1 cellular context compared by ENCODE assay signal in the genomic region with DNA sequence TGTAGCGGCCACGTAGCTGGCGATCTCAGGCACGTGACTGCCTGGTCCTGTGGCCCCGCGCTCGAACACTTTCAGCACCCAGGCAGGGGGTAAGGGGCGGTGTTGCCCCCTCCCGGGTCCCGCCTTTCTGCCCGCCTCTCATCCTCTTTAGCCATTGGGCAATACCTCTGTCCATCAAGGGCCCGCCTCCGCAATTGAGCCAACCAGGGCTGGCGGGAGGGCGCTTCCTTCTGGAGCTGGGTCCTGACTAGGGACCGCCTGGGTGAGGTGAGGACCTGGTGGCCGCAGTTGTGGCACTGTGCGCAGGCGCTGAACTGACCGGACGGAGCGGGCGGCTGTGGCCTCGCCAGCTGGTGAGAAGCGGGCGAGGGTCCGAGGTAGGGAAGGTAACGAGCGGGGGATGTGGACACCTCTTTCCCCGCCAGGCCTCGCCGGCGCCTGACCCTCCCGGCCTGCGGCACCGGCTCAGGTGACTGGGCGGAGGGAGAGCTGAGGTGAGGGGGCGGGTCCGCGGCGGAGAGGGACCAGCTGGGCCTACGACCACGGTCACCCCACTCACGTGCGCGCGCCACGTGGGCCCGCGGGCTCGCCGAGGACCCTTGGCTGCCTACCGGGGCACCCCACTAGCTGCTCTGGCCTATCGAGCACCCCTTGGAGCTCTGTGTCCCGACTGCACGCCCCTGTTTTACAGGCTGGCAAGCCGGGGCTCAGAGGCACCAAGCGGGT.
TF ChIP-seq lines count a peak whose summit lies in the region.

A gene with protein sequence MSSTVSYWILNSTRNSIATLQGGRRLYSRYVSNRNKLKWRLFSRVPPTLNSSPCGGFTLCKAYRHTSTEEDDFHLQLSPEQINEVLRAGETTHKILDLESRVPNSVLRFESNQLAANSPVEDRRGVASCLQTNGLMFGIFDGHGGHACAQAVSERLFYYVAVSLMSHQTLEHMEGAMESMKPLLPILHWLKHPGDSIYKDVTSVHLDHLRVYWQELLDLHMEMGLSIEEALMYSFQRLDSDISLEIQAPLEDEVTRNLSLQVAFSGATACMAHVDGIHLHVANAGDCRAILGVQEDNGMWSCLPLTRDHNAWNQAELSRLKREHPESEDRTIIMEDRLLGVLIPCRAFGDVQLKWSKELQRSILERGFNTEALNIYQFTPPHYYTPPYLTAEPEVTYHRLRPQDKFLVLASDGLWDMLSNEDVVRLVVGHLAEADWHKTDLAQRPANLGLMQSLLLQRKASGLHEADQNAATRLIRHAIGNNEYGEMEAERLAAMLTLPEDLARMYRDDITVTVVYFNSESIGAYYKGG (plus strand): TSS at position 228 of the 726 bp plus-strand sequence. CDS start 3,770 bp downstream, outside the sequence.

TF ChIP-seq in A549, 52 proteins besides CTCF, POLR2A, EP300 and RAD21 (continued from another document):
- TF ChIP-seq, protein P1, sequence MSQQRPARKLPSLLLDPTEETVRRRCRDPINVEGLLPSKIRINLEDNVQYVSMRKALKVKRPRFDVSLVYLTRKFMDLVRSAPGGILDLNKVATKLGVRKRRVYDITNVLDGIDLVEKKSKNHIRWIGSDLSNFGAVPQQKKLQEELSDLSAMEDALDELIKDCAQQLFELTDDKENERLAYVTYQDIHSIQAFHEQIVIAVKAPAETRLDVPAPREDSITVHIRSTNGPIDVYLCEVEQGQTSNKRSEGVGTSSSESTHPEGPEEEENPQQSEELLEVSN (IDR thresholded peaks at IDR 0.05; ENCODE audit: borderline replicate concordance, low read depth): peak; percentile 83
- TF ChIP-seq CHD4 (IDR thresholded peaks at IDR 0.05; ENCODE audit: borderline replicate concordance) (no peak), HDAC2 (IDR thresholded peaks at IDR 0.05) (no peak), RFX5 (IDR thresholded peaks at IDR 0.05) (0 out of 2 replicates have a peak, but pooled peaks have one; percentile 8), MYC (IDR thresholded peaks at IDR 0.05; ENCODE audit: borderline replicate concordance, low read length) (peak; percentile 74; the same call in 1 of the 2 replicates), EHF (CRISPR knock-in tag; IDR thresholded peaks at IDR 0.05) (no peak), GATA3 (IDR thresholded peaks at IDR 0.05; ENCODE audit: borderline replicate concordance) (no peak), SMC3 (IDR thresholded peaks at IDR 0.05) (no peak), CBX2 (IDR thresholded peaks at IDR 0.05; ENCODE audit: borderline replicate concordance, low read depth) (no peak), TFCP2L1 (CRISPR knock-in tag; IDR thresholded peaks at IDR 0.05) (no peak), CHD2 (IDR thresholded peaks at IDR 0.05; ENCODE audit: low read length, partially characterized antibody) (no peak), JUN (IDR thresholded peaks at IDR 0.05) (peak in 1 of 2 experiments; percentile 24; a peak in 1 of 5 replicates), EHMT2 (IDR thresholded peaks at IDR 0.05; ENCODE audit: low read depth) (no peak), HOXB5 (CRISPR knock-in tag; IDR thresholded peaks at IDR 0.05) (no peak), ZNF302 (CRISPR knock-in tag; IDR thresholded peaks at IDR 0.05) (no peak), CEBPB (IDR thresholded peaks at IDR 0.05) (no peak), JUNB (IDR thresholded peaks at IDR 0.05) (no peak), SREBF2 (IDR thresholded peaks at IDR 0.05) (no peak), HOXB13 (CRISPR knock-in tag; IDR thresholded peaks at IDR 0.05; ENCODE audit: low read depth) (no peak), RNF2 (IDR thresholded peaks at IDR 0.05; ENCODE audit: borderline replicate concordance, low read depth) (no peak), POLR2AphosphoS2 (conservative IDR thresholded peaks at IDR 0.05; ENCODE audit: low read length) (no peak), FOSB (CRISPR knock-in tag; IDR thresholded peaks at IDR 0.05) (no peak), ESRRA (IDR thresholded peaks at IDR 0.05; ENCODE audit: borderline replicate concordance, low read length) (no peak), PHF8 (IDR thresholded peaks at IDR 0.05; ENCODE audit: borderline replicate concordance, low read depth) (peak; percentile 77), MAZ (IDR thresholded peaks at IDR 0.05; ENCODE audit: borderline replicate concordance, low read depth, low read length) (no peak), ZC3H11A (IDR thresholded peaks at IDR 0.05) (no peak), CBX8 (IDR thresholded peaks at IDR 0.05) (no peak), NFE2L2 (conservative IDR thresholded peaks at IDR 0.05; ENCODE audit: low read length) (no peak), FOXS1 (CRISPR knock-in tag; IDR thresholded peaks at IDR 0.05) (no peak), BHLHE40 (IDR thresholded peaks at IDR 0.05; ENCODE audit: low read depth, low read length) (0 out of 2 replicates have a peak, but pooled peaks have one; percentile 19), HEYL (CRISPR knock-in tag; IDR thresholded peaks at IDR 0.05) (no peak), NPAS2 (CRISPR knock-in tag; IDR thresholded peaks at IDR 0.05; ENCODE audit: borderline replicate concordance) (peak; percentile 37; the same call in 1 of the 2 replicates), KDM1A (IDR thresholded peaks at IDR 0.05; ENCODE audit: low read depth) (no peak), ZFP36 (IDR thresholded peaks at IDR 0.05; ENCODE audit: borderline replicate concordance, partially characterized antibody) (no peak), RCOR1 (IDR thresholded peaks at IDR 0.05; ENCODE audit: low read depth, low read length) (no peak), ZSCAN20 (CRISPR knock-in tag; IDR thresholded peaks at IDR 0.05) (no peak), TP53 (CRISPR knock-in tag; IDR thresholded peaks at IDR 0.05) (no peak)
- TF ChIP-seq, protein P2, sequence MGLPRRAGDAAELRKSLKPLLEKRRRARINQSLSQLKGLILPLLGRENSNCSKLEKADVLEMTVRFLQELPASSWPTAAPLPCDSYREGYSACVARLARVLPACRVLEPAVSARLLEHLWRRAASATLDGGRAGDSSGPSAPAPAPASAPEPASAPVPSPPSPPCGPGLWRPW (IDR thresholded peaks at IDR 0.05): no peak
- TF ChIP-seq, protein P3, sequence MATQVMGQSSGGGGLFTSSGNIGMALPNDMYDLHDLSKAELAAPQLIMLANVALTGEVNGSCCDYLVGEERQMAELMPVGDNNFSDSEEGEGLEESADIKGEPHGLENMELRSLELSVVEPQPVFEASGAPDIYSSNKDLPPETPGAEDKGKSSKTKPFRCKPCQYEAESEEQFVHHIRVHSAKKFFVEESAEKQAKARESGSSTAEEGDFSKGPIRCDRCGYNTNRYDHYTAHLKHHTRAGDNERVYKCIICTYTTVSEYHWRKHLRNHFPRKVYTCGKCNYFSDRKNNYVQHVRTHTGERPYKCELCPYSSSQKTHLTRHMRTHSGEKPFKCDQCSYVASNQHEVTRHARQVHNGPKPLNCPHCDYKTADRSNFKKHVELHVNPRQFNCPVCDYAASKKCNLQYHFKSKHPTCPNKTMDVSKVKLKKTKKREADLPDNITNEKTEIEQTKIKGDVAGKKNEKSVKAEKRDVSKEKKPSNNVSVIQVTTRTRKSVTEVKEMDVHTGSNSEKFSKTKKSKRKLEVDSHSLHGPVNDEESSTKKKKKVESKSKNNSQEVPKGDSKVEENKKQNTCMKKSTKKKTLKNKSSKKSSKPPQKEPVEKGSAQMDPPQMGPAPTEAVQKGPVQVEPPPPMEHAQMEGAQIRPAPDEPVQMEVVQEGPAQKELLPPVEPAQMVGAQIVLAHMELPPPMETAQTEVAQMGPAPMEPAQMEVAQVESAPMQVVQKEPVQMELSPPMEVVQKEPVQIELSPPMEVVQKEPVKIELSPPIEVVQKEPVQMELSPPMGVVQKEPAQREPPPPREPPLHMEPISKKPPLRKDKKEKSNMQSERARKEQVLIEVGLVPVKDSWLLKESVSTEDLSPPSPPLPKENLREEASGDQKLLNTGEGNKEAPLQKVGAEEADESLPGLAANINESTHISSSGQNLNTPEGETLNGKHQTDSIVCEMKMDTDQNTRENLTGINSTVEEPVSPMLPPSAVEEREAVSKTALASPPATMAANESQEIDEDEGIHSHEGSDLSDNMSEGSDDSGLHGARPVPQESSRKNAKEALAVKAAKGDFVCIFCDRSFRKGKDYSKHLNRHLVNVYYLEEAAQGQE (IDR thresholded peaks at IDR 0.05): no peak
- TF ChIP-seq, protein P4, sequence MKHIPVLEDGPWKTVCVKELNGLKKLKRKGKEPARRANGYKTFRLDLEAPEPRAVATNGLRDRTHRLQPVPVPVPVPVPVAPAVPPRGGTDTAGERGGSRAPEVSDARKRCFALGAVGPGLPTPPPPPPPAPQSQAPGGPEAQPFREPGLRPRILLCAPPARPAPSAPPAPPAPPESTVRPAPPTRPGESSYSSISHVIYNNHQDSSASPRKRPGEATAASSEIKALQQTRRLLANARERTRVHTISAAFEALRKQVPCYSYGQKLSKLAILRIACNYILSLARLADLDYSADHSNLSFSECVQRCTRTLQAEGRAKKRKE (CRISPR knock-in tag; IDR thresholded peaks at IDR 0.05; ENCODE audit: low read depth): no peak
- TF ChIP-seq, protein P5, sequence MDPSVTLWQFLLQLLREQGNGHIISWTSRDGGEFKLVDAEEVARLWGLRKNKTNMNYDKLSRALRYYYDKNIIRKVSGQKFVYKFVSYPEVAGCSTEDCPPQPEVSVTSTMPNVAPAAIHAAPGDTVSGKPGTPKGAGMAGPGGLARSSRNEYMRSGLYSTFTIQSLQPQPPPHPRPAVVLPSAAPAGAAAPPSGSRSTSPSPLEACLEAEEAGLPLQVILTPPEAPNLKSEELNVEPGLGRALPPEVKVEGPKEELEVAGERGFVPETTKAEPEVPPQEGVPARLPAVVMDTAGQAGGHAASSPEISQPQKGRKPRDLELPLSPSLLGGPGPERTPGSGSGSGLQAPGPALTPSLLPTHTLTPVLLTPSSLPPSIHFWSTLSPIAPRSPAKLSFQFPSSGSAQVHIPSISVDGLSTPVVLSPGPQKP (IDR thresholded peaks at IDR 0.05; ENCODE audit: low read depth, low read length): no peak
- TF ChIP-seq, protein P6, sequence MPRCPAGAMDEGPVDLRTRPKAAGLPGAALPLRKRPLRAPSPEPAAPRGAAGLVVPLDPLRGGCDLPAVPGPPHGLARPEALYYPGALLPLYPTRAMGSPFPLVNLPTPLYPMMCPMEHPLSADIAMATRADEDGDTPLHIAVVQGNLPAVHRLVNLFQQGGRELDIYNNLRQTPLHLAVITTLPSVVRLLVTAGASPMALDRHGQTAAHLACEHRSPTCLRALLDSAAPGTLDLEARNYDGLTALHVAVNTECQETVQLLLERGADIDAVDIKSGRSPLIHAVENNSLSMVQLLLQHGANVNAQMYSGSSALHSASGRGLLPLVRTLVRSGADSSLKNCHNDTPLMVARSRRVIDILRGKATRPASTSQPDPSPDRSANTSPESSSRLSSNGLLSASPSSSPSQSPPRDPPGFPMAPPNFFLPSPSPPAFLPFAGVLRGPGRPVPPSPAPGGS (IDR thresholded peaks at IDR 0.05): no peak
- TF ChIP-seq, protein P7, sequence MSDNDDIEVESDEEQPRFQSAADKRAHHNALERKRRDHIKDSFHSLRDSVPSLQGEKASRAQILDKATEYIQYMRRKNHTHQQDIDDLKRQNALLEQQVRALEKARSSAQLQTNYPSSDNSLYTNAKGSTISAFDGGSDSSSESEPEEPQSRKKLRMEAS (IDR thresholded peaks at IDR 0.05): peak; percentile 91
- TF ChIP-seq, protein P8, sequence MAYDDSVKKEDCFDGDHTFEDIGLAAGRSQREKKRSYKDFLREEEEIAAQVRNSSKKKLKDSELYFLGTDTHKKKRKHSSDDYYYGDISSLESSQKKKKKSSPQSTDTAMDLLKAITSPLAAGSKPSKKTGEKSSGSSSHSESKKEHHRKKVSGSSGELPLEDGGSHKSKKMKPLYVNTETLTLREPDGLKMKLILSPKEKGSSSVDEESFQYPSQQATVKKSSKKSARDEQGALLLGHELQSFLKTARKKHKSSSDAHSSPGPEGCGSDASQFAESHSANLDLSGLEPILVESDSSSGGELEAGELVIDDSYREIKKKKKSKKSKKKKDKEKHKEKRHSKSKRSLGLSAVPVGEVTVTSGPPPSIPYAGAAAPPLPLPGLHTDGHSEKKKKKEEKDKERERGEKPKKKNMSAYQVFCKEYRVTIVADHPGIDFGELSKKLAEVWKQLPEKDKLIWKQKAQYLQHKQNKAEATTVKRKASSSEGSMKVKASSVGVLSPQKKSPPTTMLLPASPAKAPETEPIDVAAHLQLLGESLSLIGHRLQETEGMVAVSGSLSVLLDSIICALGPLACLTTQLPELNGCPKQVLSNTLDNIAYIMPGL (CRISPR knock-in tag; IDR thresholded peaks at IDR 0.05; ENCODE audit: borderline replicate concordance): no peak
